Comparison of ENCODE assay signal across 8 cellular contexts in genomic region chr2:231530099-231531085, GRCh38. TPM values are rescaled to one million over a fixed set of nuclear protein-coding genes. Genes with fewer than 3 reads are reported as not detected.
DNase-seq lines count a peak whose midpoint lies in the region; ATAC-seq and TF ChIP-seq lines count a peak whose summit lies in the region.

TSS of gene NMUR1 (minus strand) at chr2:231530445. CDS start at chr2:231530361, 84 bp downstream.

- H3K27ac ChIP-seq in dorsolateral prefrontal cortex, result no peak within 1 kb of the TSS

- intact Hi-C loops in dorsolateral prefrontal cortex (cut with DNase I), result no loop called here

- TF ChIP-seq CTCF in GM13976 (IDR thresholded peaks at IDR 0.05; ENCODE audit: borderline replicate concordance, control extremely low read depth, extremely low read depth, insufficient read depth, missing control alignments) (peak; percentile 92), dorsolateral prefrontal cortex (IDR thresholded peaks at IDR 0.05 in 54 of 56, conservative IDR thresholded peaks at IDR 0.05 in 2 of 56; ENCODE audit: low read depth in 1 of 56, partially characterized antibody in 56 of 56) (peak; percentile 24 to 86 (median 68))

- H3K27me3 ChIP-seq in dorsolateral prefrontal cortex, result peaks cover 0 to 19% (median 5%) of the 10 kb centered on the region in 45 donors

- ATAC-seq in GM19467 (IDR thresholded peaks at IDR 0.05; ENCODE audit: unreplicated experiment), result no peak

- DNase-seq in GM13976 (ENCODE audit: low spot score) (peak; percentile 90), HuH-7 (ENCODE audit: low spot score) (peak; percentile 76), dorsolateral prefrontal cortex (peak in 3 of 10 donors; percentile 40 to 66 (median 52)), midbrain (lab: John Stamatoyannopoulos, UW) (peak; percentile 33), NCI-H1048 (lab: John Stamatoyannopoulos, UW) (no peak)
- peak; percentile 77 for DNase-seq in activated CD4-positive, alpha-beta T cell treated with anti-CD3 and anti-CD28 coated beads for 48 hours
- peak; percentile 24 to 56 for DNase-seq in stimulated activated CD8-positive, alpha-beta memory T cell treated with anti-CD3 and anti-CD28 coated beads, Interleukin-4, amount 100 ng/mL, for 1 hour (ENCODE audit: low read depth in 2 of 2, low spot score in 1 of 2)

- in situ Hi-C loops in GM13976 (cut with MboI; ENCODE audit: low sequenced_read_pairs, unreplicated experiment), result no loop called here

- peak within 1 kb of the TSS in 56 of 59 donors; percentile 11 to 64 (median 44) for H3K4me3 ChIP-seq in dorsolateral prefrontal cortex

RNA-seq across cellular contexts. Expression of gene NMUR1, which starts in this region (rescaled TPM):
- under 1 TPM in 76 of 120 experiments, not detected in 44; 0.13 to 0.76 (median 0.25) TPM for total RNA-seq in dorsolateral prefrontal cortex
